8 cellular contexts compared by ENCODE assay signal in genomic region chr10:103181244-103181643, GRCh38. TPM values are rescaled to one million over a fixed set of nuclear protein-coding genes. Genes with fewer than 3 reads are reported as not detected.
A peak's percentile ranks its signal among the peaks of the same experiment; 100 is the strongest.
DNase-seq lines count a peak whose midpoint lies in the region; ATAC-seq and TF ChIP-seq lines count a peak whose summit lies in the region.

No MANE protein-coding gene starts in this region.

- H3K9me3 Mint-ChIP-seq in memory B cell (no peaks in the 10 kb centered on the region), type B pancreatic cell (no peaks in the 10 kb centered on the region)
- H3K9me3 Mint-ChIP-seq in activated T-cell treated with anti-CD3 and anti-CD28 coated beads, Interleukin-2, amount 50 U/mL, for 72 hours, result no peaks in the 10 kb centered on the region

- peak; percentile 43 for DNase-seq in SIG-M5 (lab: John Stamatoyannopoulos, UW)
- peak in 1 of 2 donors; percentile 56 for DNase-seq in memory B cell (ENCODE audit: low spot score in 2 of 2)
- DNase-seq in UCSD-AML1 (lab: John Stamatoyannopoulos, UW; ENCODE audit: unreplicated experiment), result no peak
- DNase-seq in inferior parietal cortex (ENCODE audit: extremely low spot score), result no peak
- no peak for DNase-seq in type B pancreatic cell (ENCODE audit: extremely low spot score, unreplicated experiment)
- no peak for DNase-seq in activated T-cell treated with anti-CD3 and anti-CD28 coated beads, Interleukin-2, amount 50 U/mL, for 72 hours

- H3K36me3 Mint-ChIP-seq in memory B cell (peaks cover 2% of the 10 kb centered on the region), type B pancreatic cell (peaks cover 14% of the 10 kb centered on the region)
- peaks cover 0 to 2% of the 10 kb centered on the region in 2 donors for H3K36me3 Mint-ChIP-seq in activated T-cell treated with anti-CD3 and anti-CD28 coated beads, Interleukin-2, amount 50 U/mL, for 72 hours (ENCODE audit: insufficient read depth in 2 of 2)

- ATAC-seq in GM18517 (IDR thresholded peaks at IDR 0.05; ENCODE audit: unreplicated experiment) (peak; percentile 73), HG02981 (IDR thresholded peaks at IDR 0.05; ENCODE audit: unreplicated experiment) (peak; percentile 89), memory B cell (ENCODE audit: low read depth) (peak; percentile 98)
- ATAC-seq in activated T-cell treated with anti-CD3 and anti-CD28 coated beads, Interleukin-2, amount 50 U/mL, for 72 hours (replicated peaks in 1 of 2), result no peak

- H3K4me1 Mint-ChIP-seq in memory B cell, result peaks cover 41% of the 10 kb centered on the region
- peaks cover 22% of the 10 kb centered on the region for H3K4me1 Mint-ChIP-seq in type B pancreatic cell (ENCODE audit: unreplicated experiment)
- peaks cover 50% of the 10 kb centered on the region for H3K4me1 Mint-ChIP-seq in activated T-cell treated with anti-CD3 and anti-CD28 coated beads, Interleukin-2, amount 50 U/mL, for 72 hours (ENCODE audit: low read depth)

- H3K27ac Mint-ChIP-seq in memory B cell, result peak overlapping the region; percentile 90
- no peak overlapping the region for H3K27ac Mint-ChIP-seq in type B pancreatic cell
- no peak overlapping the region for H3K27ac Mint-ChIP-seq in activated T-cell treated with anti-CD3 and anti-CD28 coated beads, Interleukin-2, amount 50 U/mL, for 72 hours

- H3K4me3 Mint-ChIP-seq in memory B cell (peak overlapping the region; percentile 70), type B pancreatic cell (no peak overlapping the region)
- H3K4me3 Mint-ChIP-seq in activated T-cell treated with anti-CD3 and anti-CD28 coated beads, Interleukin-2, amount 50 U/mL, for 72 hours, result no peak overlapping the region

- no peaks in the 10 kb centered on the region for H3K27me3 Mint-ChIP-seq in memory B cell
- no peaks in the 10 kb centered on the region for H3K27me3 Mint-ChIP-seq in type B pancreatic cell
- H3K27me3 Mint-ChIP-seq in activated T-cell treated with anti-CD3 and anti-CD28 coated beads, Interleukin-2, amount 50 U/mL, for 72 hours (ENCODE audit: low read depth), result no peaks in the 10 kb centered on the region

- no peak for TF ChIP-seq CTCF in type B pancreatic cell (conservative IDR thresholded peaks at IDR 0.05)

RNA-seq across cellular contexts. Expression of gene NT5C2, which starts 11.8 kb away (rescaled TPM):
- 96.5 and 122 TPM in 2 replicates for total RNA-seq in type B pancreatic cell (ENCODE audit: low replicate concordance)
- total RNA-seq in activated T-cell treated with anti-CD3 and anti-CD28 coated beads, Interleukin-2, amount 50 U/mL, for 72 hours, result 100 to 1,000 TPM in 1 of 2 donors, 10 to 100 TPM in 1; 99.6 to 102 TPM

Comparison
In these comparisons a context has a peak if more than half of its experiments do, and no peak if none do; other contexts are left out.
1. ATAC-seq: peak in GM18517 (single experiment), HG02981 (single experiment) and memory B cell (single experiment); none in activated T-cell treated with anti-CD3 and anti-CD28 coated beads, Interleukin-2, amount 50 U/mL, for 72 hours (0 of 2).